ENCODE assay signal across 3 cellular contexts in the genomic region with DNA sequence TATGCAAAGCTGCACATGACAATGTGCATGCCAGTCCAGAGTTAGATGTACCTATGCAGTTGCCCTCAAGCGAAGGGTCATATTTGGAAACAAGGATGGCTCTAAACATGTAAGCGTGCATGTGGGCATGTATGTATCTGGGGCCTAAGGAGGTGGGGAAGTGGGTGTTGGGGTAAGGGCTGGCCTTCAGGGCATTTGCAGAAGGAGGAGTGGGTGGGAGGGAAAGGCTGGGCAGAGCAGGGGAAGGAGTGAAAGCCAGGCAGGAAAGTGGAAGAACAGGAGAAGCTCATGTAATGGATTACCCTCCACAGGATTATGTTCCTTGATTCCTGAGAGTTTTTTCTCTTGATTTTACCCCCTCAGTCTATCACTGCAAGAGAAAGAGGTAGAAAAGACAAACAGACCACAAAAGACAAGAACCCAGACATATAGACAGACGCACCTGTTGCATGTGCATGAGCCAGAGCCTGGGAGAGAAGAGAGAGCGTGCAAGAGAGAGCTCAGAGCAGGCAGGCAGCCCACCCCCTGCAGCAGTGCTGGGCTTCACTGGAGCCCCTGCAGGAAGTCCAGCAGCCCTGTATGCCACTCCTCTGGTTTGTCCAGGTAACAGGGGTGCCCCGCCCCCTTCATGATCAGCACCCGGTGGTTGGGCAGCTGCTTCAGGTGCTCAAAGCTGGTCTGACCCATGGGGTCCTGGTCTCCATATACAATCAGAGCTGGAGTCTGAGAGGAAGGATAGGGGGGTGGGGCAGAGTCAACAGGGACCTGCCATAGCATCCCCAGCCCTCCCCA.
TF ChIP-seq lines count a peak whose summit lies in the region.

No MANE protein-coding gene starts in this region.

TF ChIP-seq in SK-N-SH, 30 proteins besides CTCF, POLR2A, EP300 and RAD21 (continues in another document):
- TF ChIP-seq NFIC (IDR thresholded peaks at IDR 0.05; ENCODE audit: borderline replicate concordance) (no peak), GATA2 (CRISPR knock-in tag; IDR thresholded peaks at IDR 0.05) (no peak), EZH2phosphoT487 (IDR thresholded peaks at IDR 0.05; ENCODE audit: borderline replicate concordance, low read depth) (no peak), RCOR1 (IDR thresholded peaks at IDR 0.05; ENCODE audit: low read length) (no peak), RFX5 (IDR thresholded peaks at IDR 0.05; ENCODE audit: low read length) (no peak), FOXJ3 (CRISPR knock-in tag; IDR thresholded peaks at IDR 0.05) (no peak), ELF1 (IDR thresholded peaks at IDR 0.05) (no peak), FOSL2 (IDR thresholded peaks at IDR 0.05; ENCODE audit: borderline replicate concordance, low read depth) (no peak), RXRA (IDR thresholded peaks at IDR 0.05; ENCODE audit: borderline replicate concordance, low read depth) (no peak), CHD2 (IDR thresholded peaks at IDR 0.05; ENCODE audit: low read length, partially characterized antibody) (no peak), TAF1 (IDR thresholded peaks at IDR 0.05; ENCODE audit: borderline replicate concordance, low read depth, low read length) (no peak), YY1 (IDR thresholded peaks at IDR 0.05; ENCODE audit: low read depth) (no peak), POLR2AphosphoS5 (IDR thresholded peaks at IDR 0.05; ENCODE audit: low read depth, low read length) (no peak), GABPA (IDR thresholded peaks at IDR 0.05; ENCODE audit: low read depth) (no peak), MXI1 (IDR thresholded peaks at IDR 0.05; ENCODE audit: low read depth, low read length) (no peak)
- TF ChIP-seq, protein P1, sequence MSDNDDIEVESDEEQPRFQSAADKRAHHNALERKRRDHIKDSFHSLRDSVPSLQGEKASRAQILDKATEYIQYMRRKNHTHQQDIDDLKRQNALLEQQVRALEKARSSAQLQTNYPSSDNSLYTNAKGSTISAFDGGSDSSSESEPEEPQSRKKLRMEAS (IDR thresholded peaks at IDR 0.05; ENCODE audit: low read depth), result no peak
- TF ChIP-seq, protein P2, sequence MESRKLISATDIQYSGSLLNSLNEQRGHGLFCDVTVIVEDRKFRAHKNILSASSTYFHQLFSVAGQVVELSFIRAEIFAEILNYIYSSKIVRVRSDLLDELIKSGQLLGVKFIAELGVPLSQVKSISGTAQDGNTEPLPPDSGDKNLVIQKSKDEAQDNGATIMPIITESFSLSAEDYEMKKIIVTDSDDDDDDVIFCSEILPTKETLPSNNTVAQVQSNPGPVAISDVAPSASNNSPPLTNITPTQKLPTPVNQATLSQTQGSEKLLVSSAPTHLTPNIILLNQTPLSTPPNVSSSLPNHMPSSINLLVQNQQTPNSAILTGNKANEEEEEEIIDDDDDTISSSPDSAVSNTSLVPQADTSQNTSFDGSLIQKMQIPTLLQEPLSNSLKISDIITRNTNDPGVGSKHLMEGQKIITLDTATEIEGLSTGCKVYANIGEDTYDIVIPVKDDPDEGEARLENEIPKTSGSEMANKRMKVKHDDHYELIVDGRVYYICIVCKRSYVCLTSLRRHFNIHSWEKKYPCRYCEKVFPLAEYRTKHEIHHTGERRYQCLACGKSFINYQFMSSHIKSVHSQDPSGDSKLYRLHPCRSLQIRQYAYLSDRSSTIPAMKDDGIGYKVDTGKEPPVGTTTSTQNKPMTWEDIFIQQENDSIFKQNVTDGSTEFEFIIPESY (IDR thresholded peaks at IDR 0.05; ENCODE audit: borderline replicate concordance, low read depth), result no peak
- TF ChIP-seq, protein P3, sequence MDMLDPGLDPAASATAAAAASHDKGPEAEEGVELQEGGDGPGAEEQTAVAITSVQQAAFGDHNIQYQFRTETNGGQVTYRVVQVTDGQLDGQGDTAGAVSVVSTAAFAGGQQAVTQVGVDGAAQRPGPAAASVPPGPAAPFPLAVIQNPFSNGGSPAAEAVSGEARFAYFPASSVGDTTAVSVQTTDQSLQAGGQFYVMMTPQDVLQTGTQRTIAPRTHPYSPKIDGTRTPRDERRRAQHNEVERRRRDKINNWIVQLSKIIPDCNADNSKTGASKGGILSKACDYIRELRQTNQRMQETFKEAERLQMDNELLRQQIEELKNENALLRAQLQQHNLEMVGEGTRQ (IDR thresholded peaks at IDR 0.05; ENCODE audit: borderline replicate concordance, low read depth, low read length), result no peak
- TF ChIP-seq, protein P4, sequence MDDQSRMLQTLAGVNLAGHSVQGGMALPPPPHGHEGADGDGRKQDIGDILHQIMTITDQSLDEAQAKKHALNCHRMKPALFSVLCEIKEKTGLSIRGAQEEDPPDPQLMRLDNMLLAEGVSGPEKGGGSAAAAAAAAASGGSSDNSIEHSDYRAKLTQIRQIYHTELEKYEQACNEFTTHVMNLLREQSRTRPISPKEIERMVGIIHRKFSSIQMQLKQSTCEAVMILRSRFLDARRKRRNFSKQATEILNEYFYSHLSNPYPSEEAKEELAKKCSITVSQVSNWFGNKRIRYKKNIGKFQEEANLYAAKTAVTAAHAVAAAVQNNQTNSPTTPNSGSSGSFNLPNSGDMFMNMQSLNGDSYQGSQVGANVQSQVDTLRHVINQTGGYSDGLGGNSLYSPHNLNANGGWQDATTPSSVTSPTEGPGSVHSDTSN (IDR thresholded peaks at IDR 0.05), result no peak

TF ChIP-seq in SK-N-SH treated with all-trans-retinoic acid at 6 μM for 48 hours, 23 proteins besides CTCF, POLR2A, EP300 and RAD21 (continues in another document):
- TF ChIP-seq ZC3H10 (CRISPR knock-in tag; IDR thresholded peaks at IDR 0.05), result no peak
- no peak for TF ChIP-seq ZNF565 (CRISPR knock-in tag; conservative IDR thresholded peaks at IDR 0.05; ENCODE audit: low read depth)
- TF ChIP-seq OSR1 (CRISPR knock-in tag; IDR thresholded peaks at IDR 0.05), result no peak
- TF ChIP-seq ZNF8 (CRISPR knock-in tag; IDR thresholded peaks at IDR 0.05), result no peak
- no peak for TF ChIP-seq PPARA (CRISPR knock-in tag; IDR thresholded peaks at IDR 0.05; ENCODE audit: borderline replicate concordance)
- TF ChIP-seq, protein P5, sequence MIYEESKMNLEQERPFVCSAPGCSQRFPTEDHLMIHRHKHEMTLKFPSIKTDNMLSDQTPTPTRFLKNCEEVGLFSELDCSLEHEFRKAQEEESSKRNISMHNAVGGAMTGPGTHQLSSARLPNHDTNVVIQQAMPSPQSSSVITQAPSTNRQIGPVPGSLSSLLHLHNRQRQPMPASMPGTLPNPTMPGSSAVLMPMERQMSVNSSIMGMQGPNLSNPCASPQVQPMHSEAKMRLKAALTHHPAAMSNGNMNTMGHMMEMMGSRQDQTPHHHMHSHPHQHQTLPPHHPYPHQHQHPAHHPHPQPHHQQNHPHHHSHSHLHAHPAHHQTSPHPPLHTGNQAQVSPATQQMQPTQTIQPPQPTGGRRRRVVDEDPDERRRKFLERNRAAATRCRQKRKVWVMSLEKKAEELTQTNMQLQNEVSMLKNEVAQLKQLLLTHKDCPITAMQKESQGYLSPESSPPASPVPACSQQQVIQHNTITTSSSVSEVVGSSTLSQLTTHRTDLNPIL (CRISPR knock-in tag; IDR thresholded peaks at IDR 0.05; ENCODE audit: low read depth), result no peak
- TF ChIP-seq, protein P6, sequence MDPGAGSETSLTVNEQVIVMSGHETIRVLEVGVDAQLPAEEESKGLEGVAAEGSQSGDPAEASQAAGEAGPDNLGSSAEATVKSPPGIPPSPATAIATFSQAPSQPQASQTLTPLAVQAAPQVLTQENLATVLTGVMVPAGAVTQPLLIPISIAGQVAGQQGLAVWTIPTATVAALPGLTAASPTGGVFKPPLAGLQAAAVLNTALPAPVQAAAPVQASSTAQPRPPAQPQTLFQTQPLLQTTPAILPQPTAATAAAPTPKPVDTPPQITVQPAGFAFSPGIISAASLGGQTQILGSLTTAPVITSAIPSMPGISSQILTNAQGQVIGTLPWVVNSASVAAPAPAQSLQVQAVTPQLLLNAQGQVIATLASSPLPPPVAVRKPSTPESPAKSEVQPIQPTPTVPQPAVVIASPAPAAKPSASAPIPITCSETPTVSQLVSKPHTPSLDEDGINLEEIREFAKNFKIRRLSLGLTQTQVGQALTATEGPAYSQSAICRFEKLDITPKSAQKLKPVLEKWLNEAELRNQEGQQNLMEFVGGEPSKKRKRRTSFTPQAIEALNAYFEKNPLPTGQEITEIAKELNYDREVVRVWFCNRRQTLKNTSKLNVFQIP (CRISPR knock-in tag; IDR thresholded peaks at IDR 0.05; ENCODE audit: borderline replicate concordance, low read depth), result no peak
- TF ChIP-seq TCF4 (CRISPR knock-in tag; IDR thresholded peaks at IDR 0.05; ENCODE audit: borderline replicate concordance), result no peak
- TF ChIP-seq, protein P7, sequence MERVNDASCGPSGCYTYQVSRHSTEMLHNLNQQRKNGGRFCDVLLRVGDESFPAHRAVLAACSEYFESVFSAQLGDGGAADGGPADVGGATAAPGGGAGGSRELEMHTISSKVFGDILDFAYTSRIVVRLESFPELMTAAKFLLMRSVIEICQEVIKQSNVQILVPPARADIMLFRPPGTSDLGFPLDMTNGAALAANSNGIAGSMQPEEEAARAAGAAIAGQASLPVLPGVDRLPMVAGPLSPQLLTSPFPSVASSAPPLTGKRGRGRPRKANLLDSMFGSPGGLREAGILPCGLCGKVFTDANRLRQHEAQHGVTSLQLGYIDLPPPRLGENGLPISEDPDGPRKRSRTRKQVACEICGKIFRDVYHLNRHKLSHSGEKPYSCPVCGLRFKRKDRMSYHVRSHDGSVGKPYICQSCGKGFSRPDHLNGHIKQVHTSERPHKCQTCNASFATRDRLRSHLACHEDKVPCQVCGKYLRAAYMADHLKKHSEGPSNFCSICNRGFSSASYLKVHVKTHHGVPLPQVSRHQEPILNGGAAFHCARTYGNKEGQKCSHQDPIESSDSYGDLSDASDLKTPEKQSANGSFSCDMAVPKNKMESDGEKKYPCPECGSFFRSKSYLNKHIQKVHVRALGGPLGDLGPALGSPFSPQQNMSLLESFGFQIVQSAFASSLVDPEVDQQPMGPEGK (CRISPR knock-in tag; IDR thresholded peaks at IDR 0.05; ENCODE audit: borderline replicate concordance), result no peak
- no peak for TF ChIP-seq GLIS3 (CRISPR knock-in tag; IDR thresholded peaks at IDR 0.05)
- no peak for TF ChIP-seq CSDC2 (CRISPR knock-in tag; IDR thresholded peaks at IDR 0.05)
- no peak for TF ChIP-seq SNAI2 (CRISPR knock-in tag; IDR thresholded peaks at IDR 0.05)

TF ChIP-seq in HEK293T, 16 proteins besides CTCF, POLR2A, EP300 and RAD21:
- no peak for TF ChIP-seq TARDBP (IDR thresholded peaks at IDR 0.05)
- no peak for TF ChIP-seq FOXK2 (IDR thresholded peaks at IDR 0.05)
- TF ChIP-seq ARNT (IDR thresholded peaks at IDR 0.05), result no peak
- TF ChIP-seq ZNF384 (IDR thresholded peaks at IDR 0.05), result no peak
